In the genomic region with DNA sequence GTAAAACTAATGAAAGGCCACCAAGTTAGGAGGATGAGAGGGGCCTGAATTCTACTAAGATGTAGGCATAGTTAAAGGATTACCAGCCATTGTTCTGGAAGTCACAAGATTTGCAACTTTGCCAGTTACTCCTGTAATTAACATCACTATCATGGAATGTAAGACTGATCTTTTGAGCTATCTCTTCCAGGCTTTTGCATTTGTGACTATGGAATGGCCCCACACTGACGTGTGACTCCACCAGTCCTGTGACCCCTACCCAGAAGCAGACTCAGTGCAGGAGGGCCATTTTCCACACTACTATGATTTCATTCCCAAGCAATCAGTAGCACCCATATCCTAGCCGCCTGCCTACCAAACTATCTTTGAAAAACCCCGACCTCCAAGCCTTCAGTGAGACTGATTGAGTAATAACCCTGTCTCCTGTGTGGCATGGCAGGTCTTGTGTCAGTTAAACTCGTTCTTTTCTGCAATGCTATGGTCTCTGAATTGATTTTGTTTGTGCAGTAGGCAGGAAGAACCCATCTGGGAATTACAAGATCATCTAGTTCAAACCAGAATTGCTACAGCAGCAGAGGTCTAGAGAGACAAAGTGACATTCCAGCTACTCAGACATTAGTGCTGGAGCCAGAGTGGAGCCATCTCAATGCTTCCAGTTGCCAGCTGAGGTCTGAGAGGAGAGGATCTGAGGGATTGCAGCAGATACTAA, we compare ENCODE assay signal across 1 cellular context.
TF ChIP-seq lines count a peak whose summit lies in the region.

No MANE protein-coding gene starts in this region.

TF ChIP-seq in WTC11, 78 proteins besides CTCF, POLR2A, EP300 and RAD21 (continued from another document):
- TF ChIP-seq, protein P1, sequence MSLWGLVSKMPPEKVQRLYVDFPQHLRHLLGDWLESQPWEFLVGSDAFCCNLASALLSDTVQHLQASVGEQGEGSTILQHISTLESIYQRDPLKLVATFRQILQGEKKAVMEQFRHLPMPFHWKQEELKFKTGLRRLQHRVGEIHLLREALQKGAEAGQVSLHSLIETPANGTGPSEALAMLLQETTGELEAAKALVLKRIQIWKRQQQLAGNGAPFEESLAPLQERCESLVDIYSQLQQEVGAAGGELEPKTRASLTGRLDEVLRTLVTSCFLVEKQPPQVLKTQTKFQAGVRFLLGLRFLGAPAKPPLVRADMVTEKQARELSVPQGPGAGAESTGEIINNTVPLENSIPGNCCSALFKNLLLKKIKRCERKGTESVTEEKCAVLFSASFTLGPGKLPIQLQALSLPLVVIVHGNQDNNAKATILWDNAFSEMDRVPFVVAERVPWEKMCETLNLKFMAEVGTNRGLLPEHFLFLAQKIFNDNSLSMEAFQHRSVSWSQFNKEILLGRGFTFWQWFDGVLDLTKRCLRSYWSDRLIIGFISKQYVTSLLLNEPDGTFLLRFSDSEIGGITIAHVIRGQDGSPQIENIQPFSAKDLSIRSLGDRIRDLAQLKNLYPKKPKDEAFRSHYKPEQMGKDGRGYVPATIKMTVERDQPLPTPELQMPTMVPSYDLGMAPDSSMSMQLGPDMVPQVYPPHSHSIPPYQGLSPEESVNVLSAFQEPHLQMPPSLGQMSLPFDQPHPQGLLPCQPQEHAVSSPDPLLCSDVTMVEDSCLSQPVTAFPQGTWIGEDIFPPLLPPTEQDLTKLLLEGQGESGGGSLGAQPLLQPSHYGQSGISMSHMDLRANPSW (CRISPR knock-in tag; conservative IDR thresholded peaks at IDR 0.05; ENCODE audit: low read depth) = no peak
- TF ChIP-seq GTF2I (CRISPR knock-in tag; conservative IDR thresholded peaks at IDR 0.05) (no peak), ZNF671 (CRISPR knock-in tag; IDR thresholded peaks at IDR 0.05) (no peak), SOX15 (CRISPR knock-in tag; IDR thresholded peaks at IDR 0.05) (no peak), CREB1 (CRISPR knock-in tag; IDR thresholded peaks at IDR 0.05) (no peak), ZNF219 (CRISPR knock-in tag; IDR thresholded peaks at IDR 0.05; ENCODE audit: borderline replicate concordance) (no peak), JAZF1 (CRISPR knock-in tag; IDR thresholded peaks at IDR 0.05) (no peak), KAT7 (CRISPR knock-in tag; IDR thresholded peaks at IDR 0.05; ENCODE audit: borderline replicate concordance) (no peak), NFYB (CRISPR knock-in tag; conservative IDR thresholded peaks at IDR 0.05; ENCODE audit: low read depth) (no peak), ATF1 (CRISPR knock-in tag; IDR thresholded peaks at IDR 0.05) (no peak)
- TF ChIP-seq, protein P2, sequence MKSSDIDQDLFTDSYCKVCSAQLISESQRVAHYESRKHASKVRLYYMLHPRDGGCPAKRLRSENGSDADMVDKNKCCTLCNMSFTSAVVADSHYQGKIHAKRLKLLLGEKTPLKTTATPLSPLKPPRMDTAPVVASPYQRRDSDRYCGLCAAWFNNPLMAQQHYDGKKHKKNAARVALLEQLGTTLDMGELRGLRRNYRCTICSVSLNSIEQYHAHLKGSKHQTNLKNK (CRISPR knock-in tag; IDR thresholded peaks at IDR 0.05) = no peak
